In genomic region chr17:82065638-82066303, GRCh38 we compare ENCODE assay signal across 1 cellular context.
TF ChIP-seq lines count a peak whose summit lies in the region.

DUS1L (minus strand) TSS chr17:82065804; CDS start chr17:82065059, 745 bp downstream.

TF ChIP-seq in SK-N-SH, 30 proteins besides CTCF, POLR2A, EP300 and RAD21 (continued from another document):
- TF ChIP-seq REST (IDR thresholded peaks at IDR 0.05; ENCODE audit: low read depth, low read length) (peak; percentile 73), NRF1 (IDR thresholded peaks at IDR 0.05; ENCODE audit: low read depth, low read length) (no peak), MAX (IDR thresholded peaks at IDR 0.05; ENCODE audit: low read depth) (peak; percentile 77), GABPA (IDR thresholded peaks at IDR 0.05; ENCODE audit: low read depth) (peak; percentile 90), PBX3 (IDR thresholded peaks at IDR 0.05) (peak; percentile 41; the same call in 1 of the 2 replicates), NFIC (IDR thresholded peaks at IDR 0.05; ENCODE audit: borderline replicate concordance) (no peak; the same call in 1 of the 2 replicates), ZBTB33 (IDR thresholded peaks at IDR 0.05; ENCODE audit: borderline replicate concordance, low read depth) (no peak), RFX5 (IDR thresholded peaks at IDR 0.05; ENCODE audit: low read length) (no peak), RCOR1 (IDR thresholded peaks at IDR 0.05; ENCODE audit: low read length) (no peak)
